ENCODE assay signal across 34 cellular contexts in the genomic region with DNA sequence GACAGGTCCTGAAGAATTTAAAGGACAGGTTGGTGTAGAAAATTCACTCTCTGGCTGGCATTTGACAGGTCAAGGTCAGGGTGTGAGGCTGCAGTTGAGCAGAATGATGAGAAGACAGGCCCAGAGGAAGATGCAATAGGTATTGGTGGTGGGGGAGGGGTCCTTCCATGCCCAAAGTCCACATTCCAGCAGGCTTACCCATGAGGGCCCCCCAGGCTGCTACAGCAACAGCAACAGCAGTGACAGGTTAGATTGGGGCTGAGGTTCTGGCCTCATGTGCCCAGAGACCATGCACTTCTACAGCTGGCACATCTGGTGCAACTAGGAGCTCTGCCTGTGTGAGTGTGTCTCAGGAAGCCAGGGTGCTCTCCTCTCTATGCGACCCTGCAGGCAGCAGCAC.
"Had no signal": no experiment of that assay in that cellular context is flagged by ENCODE, and none has a peak within 500 bp of the region (broad histone marks: within the 10 kb centered on the region; RNA-seq: fewer than 3 reads in every experiment).

No MANE protein-coding gene starts in this region.

- H3K36me3 ChIP-seq: adrenal gland, esophagus squamous epithelium, gastroesophageal sphincter had no signal

- DNase-seq: activated CD4-positive, alpha-beta memory T cell treated with anti-CD3 and anti-CD28 coated beads for 36 hours; activated CD4-positive, alpha-beta T cell treated with anti-CD3 and anti-CD28 coated beads for 36 hours; activated CD4-positive, alpha-beta T cell treated with anti-CD3 and anti-CD28 coated beads, Interleukin-2, amount 10 ng/mL, durations not matched to agents 24 days and 14 days; activated CD4-positive, CD25-positive, alpha-beta regulatory T cell; activated CD4-positive, CD25-positive, alpha-beta regulatory T cell treated with anti-CD3 and anti-CD28 coated beads, Interleukin-2, amount 50 U/mL, for 72 hours; activated CD8-positive, alpha-beta memory T cell treated with anti-CD3 and anti-CD28 coated beads, Interleukin-2, amount 10 ng/mL, durations not matched to agents 7 days and 5 days; activated CD8-positive, alpha-beta memory T cell treated with anti-CD3 and anti-CD28 coated beads, Interleukin-2, amount 50 U/mL, for 4 hours; activated CD8-positive, alpha-beta T cell treated with anti-CD3 and anti-CD28 coated beads, Interleukin-2, amount 10 ng/mL, durations not matched to agents 7 days and 5 days; activated effector memory CD4-positive, alpha-beta T cell treated with anti-CD3 and anti-CD28 coated beads, Interleukin-2, amount 50 U/mL, for 16 hours; activated naive CD4-positive, alpha-beta T cell treated with anti-CD3 and anti-CD28 coated beads for 36 hours; activated naive CD8-positive, alpha-beta T cell treated with anti-CD3 and anti-CD28 coated beads for 36 hours; activated naive CD8-positive, alpha-beta T cell treated with anti-CD3 and anti-CD28 coated beads, Interleukin-2, amount 50 U/mL, for 24 hours; activated T-cell treated with anti-CD3 and anti-CD28 coated beads, Interleukin-2, amount 50 U/mL, for 1 hour; activated T-cell treated with anti-CD3 and anti-CD28 coated beads, Interleukin-2, amount 50 U/mL, for 48 hours; adrenal gland; amygdala; aorta; body of pancreas; caudate nucleus; cortex of kidney; dermis blood vessel endothelial cell; effector CD4-positive, alpha-beta T cell; effector memory CD8-positive, alpha-beta T cell; erythroblast; esophagus squamous epithelium; foreskin melanocyte; T-helper 1 cell; T-helper 17 cell; T1000 had no signal

- H3K27ac ChIP-seq: adrenal gland, body of pancreas, esophagus squamous epithelium, gastroesophageal sphincter had no signal

- H3K27me3 Mint-ChIP-seq: activated CD4-positive, alpha-beta memory T cell treated with anti-CD3 and anti-CD28 coated beads for 36 hours; activated CD4-positive, alpha-beta T cell treated with anti-CD3 and anti-CD28 coated beads, Interleukin-2, amount 10 ng/mL, durations not matched to agents 24 days and 14 days; activated CD8-positive, alpha-beta memory T cell treated with anti-CD3 and anti-CD28 coated beads, Interleukin-2, amount 10 ng/mL, durations not matched to agents 7 days and 5 days had no signal

- H3K4me1 ChIP-seq: adrenal gland, body of pancreas had no signal

- H3K9me3 Mint-ChIP-seq: activated CD4-positive, alpha-beta memory T cell treated with anti-CD3 and anti-CD28 coated beads for 36 hours; activated CD4-positive, alpha-beta T cell treated with anti-CD3 and anti-CD28 coated beads, Interleukin-2, amount 10 ng/mL, durations not matched to agents 24 days and 14 days; activated naive CD4-positive, alpha-beta T cell treated with anti-CD3 and anti-CD28 coated beads for 36 hours; activated naive CD4-positive, alpha-beta T cell treated with anti-CD3 and anti-CD28 coated beads, Interleukin-2, amount 50 U/mL, for 24 hours; activated naive CD8-positive, alpha-beta T cell treated with anti-CD3 and anti-CD28 coated beads for 36 hours; activated naive CD8-positive, alpha-beta T cell treated with anti-CD3 and anti-CD28 coated beads, Interleukin-2, amount 50 U/mL, for 24 hours; activated T-helper 1 cell treated with anti-CD3 and anti-CD28 coated beads, Interleukin-12 subunit alpha, Interleukin-12 subunit beta, Interleukin-2, Interleukin-4 antibody, amounts not matched to agents 30 ng/mL and 10 ng/mL and 1 ng/mL, durations not matched to agents 14 hours and 24 hours and 36 hours; activated T-helper 2 cell treated with anti-CD3 and anti-CD28 coated beads, Interferon-gamma antibody, Interleukin-2, Interleukin-4, amounts not matched to agents 10 μg/mL and 5 μg/mL and 100 μg/mL, durations not matched to agents 14 hours and 24 hours and 36 hours; effector memory CD8-positive, alpha-beta T cell; T-helper 2 cell treated with Interferon-gamma antibody and Interleukin-4, amounts not matched to agents 5 μg/mL and 100 μg/mL, for 36 hours had no signal

- H3K27ac Mint-ChIP-seq: activated CD4-positive, alpha-beta memory T cell treated with anti-CD3 and anti-CD28 coated beads for 36 hours; activated CD4-positive, alpha-beta T cell treated with anti-CD3 and anti-CD28 coated beads for 36 hours; activated CD4-positive, alpha-beta T cell treated with anti-CD3 and anti-CD28 coated beads, Interleukin-2, amount 10 ng/mL, durations not matched to agents 24 days and 14 days; activated CD8-positive, alpha-beta memory T cell treated with anti-CD3 and anti-CD28 coated beads, Interleukin-2, amount 10 ng/mL, durations not matched to agents 7 days and 5 days; activated CD8-positive, alpha-beta T cell treated with anti-CD3 and anti-CD28 coated beads, Interleukin-2, amount 10 ng/mL, durations not matched to agents 7 days and 5 days; activated naive CD4-positive, alpha-beta T cell treated with anti-CD3 and anti-CD28 coated beads for 36 hours; activated naive CD4-positive, alpha-beta T cell treated with anti-CD3 and anti-CD28 coated beads, Interleukin-2, amount 50 U/mL, for 24 hours; activated naive CD8-positive, alpha-beta T cell treated with anti-CD3 and anti-CD28 coated beads for 36 hours; activated naive CD8-positive, alpha-beta T cell treated with anti-CD3 and anti-CD28 coated beads, Interleukin-2, amount 50 U/mL, for 24 hours; activated T-helper 1 cell treated with anti-CD3 and anti-CD28 coated beads, Interleukin-12 subunit alpha, Interleukin-12 subunit beta, Interleukin-2, Interleukin-4 antibody, amounts not matched to agents 30 ng/mL and 10 ng/mL and 1 ng/mL, durations not matched to agents 14 hours and 24 hours and 36 hours; activated T-helper 2 cell treated with anti-CD3 and anti-CD28 coated beads, Interferon-gamma antibody, Interleukin-2, Interleukin-4, amounts not matched to agents 10 μg/mL and 5 μg/mL and 100 μg/mL, durations not matched to agents 14 hours and 24 hours and 36 hours; effector memory CD8-positive, alpha-beta T cell; T-helper 17 cell; T-helper 2 cell treated with Interferon-gamma antibody and Interleukin-4, amounts not matched to agents 5 μg/mL and 100 μg/mL, for 36 hours had no signal

- H3K4me3 Mint-ChIP-seq: activated CD4-positive, alpha-beta memory T cell treated with anti-CD3 and anti-CD28 coated beads for 36 hours; activated CD4-positive, alpha-beta T cell treated with anti-CD3 and anti-CD28 coated beads for 36 hours; activated CD4-positive, alpha-beta T cell treated with anti-CD3 and anti-CD28 coated beads, Interleukin-2, amount 10 ng/mL, durations not matched to agents 24 days and 14 days; activated CD8-positive, alpha-beta memory T cell treated with anti-CD3 and anti-CD28 coated beads, Interleukin-2, amount 10 ng/mL, durations not matched to agents 7 days and 5 days; activated CD8-positive, alpha-beta T cell treated with anti-CD3 and anti-CD28 coated beads, Interleukin-2, amount 10 ng/mL, durations not matched to agents 7 days and 5 days; activated naive CD4-positive, alpha-beta T cell treated with anti-CD3 and anti-CD28 coated beads for 36 hours; activated naive CD4-positive, alpha-beta T cell treated with anti-CD3 and anti-CD28 coated beads, Interleukin-2, amount 50 U/mL, for 24 hours; activated naive CD8-positive, alpha-beta T cell treated with anti-CD3 and anti-CD28 coated beads for 36 hours; activated naive CD8-positive, alpha-beta T cell treated with anti-CD3 and anti-CD28 coated beads, Interleukin-2, amount 50 U/mL, for 24 hours; activated T-helper 1 cell treated with anti-CD3 and anti-CD28 coated beads, Interleukin-12 subunit alpha, Interleukin-12 subunit beta, Interleukin-2, Interleukin-4 antibody, amounts not matched to agents 30 ng/mL and 10 ng/mL and 1 ng/mL, durations not matched to agents 14 hours and 24 hours and 36 hours; effector memory CD8-positive, alpha-beta T cell; T-helper 17 cell; T-helper 2 cell treated with Interferon-gamma antibody and Interleukin-4, amounts not matched to agents 5 μg/mL and 100 μg/mL, for 36 hours had no signal

- H3K27me3 ChIP-seq: adrenal gland, body of pancreas had no signal

- H3K36me3 Mint-ChIP-seq: activated CD4-positive, alpha-beta memory T cell treated with anti-CD3 and anti-CD28 coated beads for 36 hours; activated CD8-positive, alpha-beta memory T cell treated with anti-CD3 and anti-CD28 coated beads, Interleukin-2, amount 10 ng/mL, durations not matched to agents 7 days and 5 days; activated naive CD4-positive, alpha-beta T cell treated with anti-CD3 and anti-CD28 coated beads, Interleukin-2, amount 50 U/mL, for 24 hours; activated naive CD8-positive, alpha-beta T cell treated with anti-CD3 and anti-CD28 coated beads for 36 hours had no signal

- H3K9me3 ChIP-seq: adrenal gland, body of pancreas, esophagus squamous epithelium, gastroesophageal sphincter had no signal

- H3K4me1 Mint-ChIP-seq: activated CD4-positive, alpha-beta T cell treated with anti-CD3 and anti-CD28 coated beads for 36 hours; activated CD4-positive, alpha-beta T cell treated with anti-CD3 and anti-CD28 coated beads, Interleukin-2, amount 10 ng/mL, durations not matched to agents 24 days and 14 days; activated CD8-positive, alpha-beta memory T cell treated with anti-CD3 and anti-CD28 coated beads, Interleukin-2, amount 10 ng/mL, durations not matched to agents 7 days and 5 days; activated naive CD4-positive, alpha-beta T cell treated with anti-CD3 and anti-CD28 coated beads, Interleukin-2, amount 50 U/mL, for 24 hours; activated naive CD8-positive, alpha-beta T cell treated with anti-CD3 and anti-CD28 coated beads, Interleukin-2, amount 50 U/mL, for 24 hours; T-helper 17 cell had no signal

- H3K4me3 ChIP-seq: adrenal gland, body of pancreas, esophagus squamous epithelium, gastroesophageal sphincter had no signal
